Comparison of ENCODE assay signal across 11 cellular contexts in the genomic region with DNA sequence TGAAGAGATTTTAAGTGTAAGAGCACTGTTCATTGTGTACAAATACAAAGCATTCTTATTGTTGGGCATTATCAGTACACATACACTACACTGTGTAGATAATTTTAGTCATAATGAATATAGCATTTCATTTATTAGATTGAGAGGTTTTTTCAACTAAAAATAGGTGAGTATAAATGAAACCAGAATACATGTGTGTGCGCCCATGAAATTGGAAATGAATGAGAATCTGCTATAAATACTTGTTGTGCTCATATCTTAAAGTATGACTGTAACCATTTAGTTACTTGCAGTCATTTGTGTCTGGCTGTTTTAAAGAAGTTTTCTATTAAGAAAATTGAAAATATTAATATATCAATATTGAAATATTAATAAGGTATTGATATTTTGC.
A peak's percentile ranks its signal among the peaks of the same experiment; 100 is the strongest.
DNase-seq lines count a peak whose midpoint lies in the region; ATAC-seq and TF ChIP-seq lines count a peak whose summit lies in the region.
"Had no signal": no experiment of that assay in that cellular context is flagged by ENCODE, and none has a peak within 500 bp of the region (broad histone marks: within the 10 kb centered on the region; RNA-seq: fewer than 3 reads in every experiment).

No MANE protein-coding gene starts in this region.

- peak overlapping the region in 1 of 3 donors; percentile 78 for H3K27ac Mint-ChIP-seq in IgD-negative memory B cell
- no peak overlapping the region for H3K27ac Mint-ChIP-seq in activated T-helper 17 cell treated with anti-CD3 and anti-CD28 coated beads, Interleukin-2, amount 50 U/mL, for 72 hours
- H3K27ac Mint-ChIP-seq: WTC11 had no signal

- DNase-seq in dedifferentiated amniotic fluid mesenchymal stem cell (ENCODE audit: extremely low spot score) (no peak), inferior parietal cortex (ENCODE audit: extremely low spot score) (no peak), H4 (ENCODE audit: low spot score) (no peak)
- DNase-seq: GDM1, NCI-H2029 treated with DMSO at 0.1 percent for 48 hours had no signal

- peak overlapping the region in 3 of 4 donors; percentile 27 to 65 (median 43) for H3K4me3 Mint-ChIP-seq in IgD-negative memory B cell
- H3K4me3 Mint-ChIP-seq in activated T-helper 17 cell treated with anti-CD3 and anti-CD28 coated beads, Interleukin-2, amount 50 U/mL, for 72 hours, result no peak overlapping the region
- H3K4me3 Mint-ChIP-seq: WTC11 had no signal

- no peaks in the 10 kb centered on the region for H3K27me3 Mint-ChIP-seq in IgD-negative memory B cell
- peaks cover 6% of the 10 kb centered on the region for H3K27me3 Mint-ChIP-seq in activated T-helper 17 cell treated with anti-CD3 and anti-CD28 coated beads, Interleukin-2, amount 50 U/mL, for 72 hours

- peak overlapping the region; percentile 12 for H3K4me3 ChIP-seq in GM12875 (ENCODE audit: low read depth, low read length)

- H3K4me1 Mint-ChIP-seq in IgD-negative memory B cell, result peaks cover 8 to 11% (median 8%) of the 10 kb centered on the region in 3 donors
- H3K4me1 Mint-ChIP-seq in activated T-helper 17 cell treated with anti-CD3 and anti-CD28 coated beads, Interleukin-2, amount 50 U/mL, for 72 hours, result no peaks in the 10 kb centered on the region

- peak; percentile 57 for ATAC-seq in GM19452 (IDR thresholded peaks at IDR 0.05; ENCODE audit: unreplicated experiment)
- ATAC-seq in HG02885 (IDR thresholded peaks at IDR 0.05; ENCODE audit: poor library complexity, unreplicated experiment), result peak; percentile 81
- ATAC-seq in activated T-helper 17 cell treated with anti-CD3 and anti-CD28 coated beads, Interleukin-2, amount 50 U/mL, for 72 hours (replicated peaks), result no peak
- ATAC-seq: WTC11 had no signal

- H3K9me3 Mint-ChIP-seq in IgD-negative memory B cell, result no peaks in the 10 kb centered on the region
- no peaks in the 10 kb centered on the region for H3K9me3 Mint-ChIP-seq in activated T-helper 17 cell treated with anti-CD3 and anti-CD28 coated beads, Interleukin-2, amount 50 U/mL, for 72 hours
- H3K9me3 Mint-ChIP-seq: WTC11 had no signal

- peaks cover 9% of the 10 kb centered on the region for H3K36me3 Mint-ChIP-seq in IgD-negative memory B cell
- H3K36me3 Mint-ChIP-seq in activated T-helper 17 cell treated with anti-CD3 and anti-CD28 coated beads, Interleukin-2, amount 50 U/mL, for 72 hours (ENCODE audit: low read depth), result no peaks in the 10 kb centered on the region
- H3K36me3 Mint-ChIP-seq: WTC11 had no signal

- TF ChIP-seq CTCF in GM12875 (IDR thresholded peaks at IDR 0.05; ENCODE audit: borderline replicate concordance, insufficient read depth, low read depth, low read length), result no peak
